Comparison of ENCODE assay signal across 8 cellular contexts in the genomic region with DNA sequence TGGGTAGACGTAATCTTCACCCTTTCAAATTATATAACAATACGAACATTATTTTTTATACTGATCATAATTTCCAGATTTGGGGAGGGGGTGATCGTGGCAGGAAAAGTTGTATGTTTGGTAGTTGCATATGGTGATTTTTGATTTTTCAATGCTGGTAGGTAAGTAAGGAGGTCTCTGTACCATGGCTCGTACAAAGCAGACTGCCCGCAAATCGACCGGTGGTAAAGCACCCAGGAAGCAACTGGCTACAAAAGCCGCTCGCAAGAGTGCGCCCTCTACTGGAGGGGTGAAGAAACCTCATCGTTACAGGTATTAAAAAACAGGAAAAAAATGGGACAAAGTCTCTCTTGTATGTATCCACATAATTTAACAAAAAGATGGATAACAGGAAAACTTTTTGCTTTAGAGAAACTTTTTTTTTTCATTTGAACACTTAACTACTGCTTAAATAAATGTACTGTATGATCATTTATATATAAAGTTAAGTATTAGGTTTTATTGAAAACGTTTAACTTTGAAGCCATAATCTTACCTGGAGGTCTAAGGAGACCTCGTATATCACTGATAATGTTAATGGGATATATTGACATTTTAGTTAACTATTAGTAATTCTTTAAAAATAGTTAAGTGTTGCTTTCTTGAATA. TPM values are rescaled to one million over a fixed set of nuclear protein-coding genes. Genes with fewer than 3 reads are reported as not detected.
DNase-seq lines count a peak whose midpoint lies in the region; ATAC-seq and TF ChIP-seq lines count a peak whose summit lies in the region.

No MANE protein-coding gene starts in this region.

- H3K27me3 ChIP-seq in iPS-18a (ENCODE audit: control insufficient read depth, insufficient read depth, low read length) (no peaks in the 10 kb centered on the region), spleen (replicated peaks in 1 of 7) (no peaks in the 10 kb centered on the region)

- peak overlapping the region; percentile 100 for H3K27ac Mint-ChIP-seq in activated naive CD8-positive, alpha-beta T cell treated with anti-CD3 and anti-CD28 coated beads for 36 hours

- H3K9me3 Mint-ChIP-seq in activated naive CD8-positive, alpha-beta T cell treated with anti-CD3 and anti-CD28 coated beads for 36 hours, result no peaks in the 10 kb centered on the region

- H3K4me1 ChIP-seq in iPS-18a (ENCODE audit: control insufficient read depth, low read depth, low read length) (peaks cover 26% of the 10 kb centered on the region), spleen (peaks cover 48 to 78% (median 66%) of the 10 kb centered on the region in 6 donors)

- H3K27me3 Mint-ChIP-seq in activated naive CD8-positive, alpha-beta T cell treated with anti-CD3 and anti-CD28 coated beads for 36 hours, result no peaks in the 10 kb centered on the region

- H3K36me3 ChIP-seq in iPS-18a (ENCODE audit: control insufficient read depth, low read depth, low read length) (peaks cover 41% of the 10 kb centered on the region), spleen (peaks cover 3 to 49% (median 35%) of the 10 kb centered on the region in 6 donors)

- no peak for ATAC-seq in GM19455 (IDR thresholded peaks at IDR 0.05; ENCODE audit: unreplicated experiment)

- H3K9ac ChIP-seq in iPS-18a (ENCODE audit: low read length), result peak overlapping the region; percentile 100

- peak in 1 of 3 donors; percentile 2 for TF ChIP-seq POLR2A in spleen (IDR thresholded peaks at IDR 0.05)

- peak overlapping the region; percentile 94 for H3K27ac ChIP-seq in iPS-18a (ENCODE audit: low read length)
- peak overlapping the region; percentile 99 to 100 (median 100) for H3K27ac ChIP-seq in spleen

- peak overlapping the region; percentile 100 for H3K4me3 Mint-ChIP-seq in activated naive CD8-positive, alpha-beta T cell treated with anti-CD3 and anti-CD28 coated beads for 36 hours

- intact Hi-C loops in spleen (cut with DNase I; ENCODE audit: low total_unique reads), result no loop called here

- peak; percentile 21 for DNase-seq in activated CD8-positive, alpha-beta memory T cell treated with anti-CD3 and anti-CD28 coated beads, Interleukin-2, amount 50 U/mL, for 4 hours
- DNase-seq in activated CD8-positive, alpha-beta memory T cell treated with anti-CD3 and anti-CD28 coated beads, Interleukin-2, amount 50 U/mL, for 48 hours, result no peak
- peak; percentile 11 for DNase-seq in NCI-H2029 (lab: John Stamatoyannopoulos, UW)
- no peak for DNase-seq in activated naive CD8-positive, alpha-beta T cell treated with anti-CD3 and anti-CD28 coated beads for 36 hours
- no peak for DNase-seq in spleen
- DNase-seq in epidermal melanocyte (ENCODE audit: insufficient read length, low spot score), result no peak

- TF ChIP-seq CTCF in spleen (IDR thresholded peaks at IDR 0.05 in 8 of 11, conservative IDR thresholded peaks at IDR 0.05 in 3 of 11), result peak in 10 of 11 experiments; percentile 37 to 82 (median 68)

- H3K4me1 Mint-ChIP-seq in activated naive CD8-positive, alpha-beta T cell treated with anti-CD3 and anti-CD28 coated beads for 36 hours, result peaks cover 59% of the 10 kb centered on the region

- 0 to 1% (median 1%) methylated on average over 13 of the region's 13 CpGs for WGBS in spleen, 5 donors

- peak overlapping the region; percentile 98 for H3K4me3 ChIP-seq in iPS-18a (ENCODE audit: low read length)
- H3K4me3 ChIP-seq in spleen, result peak overlapping the region; percentile 69 to 91 (median 77)

- H3K9me3 ChIP-seq in iPS-18a (ENCODE audit: control insufficient read depth, low read depth, low read length) (no peaks in the 10 kb centered on the region), spleen (no peaks in the 10 kb centered on the region)

- H3K36me3 Mint-ChIP-seq in activated naive CD8-positive, alpha-beta T cell treated with anti-CD3 and anti-CD28 coated beads for 36 hours, result peaks cover 49% of the 10 kb centered on the region

RNA-seq across cellular contexts. Expression of a gene that starts 1.8 kb away (rescaled TPM):
- 100 to 1,000 TPM; 342 to 363 TPM for total RNA-seq in activated naive CD8-positive, alpha-beta T cell treated with anti-CD3 and anti-CD28 coated beads for 36 hours
- 100 to 1,000 TPM; 362 to 685 (median 490) TPM for total RNA-seq in spleen
- polyA plus RNA-seq in spleen, result 1,000 to 10,000 TPM in 1 of 3 donors, 100 to 1,000 TPM in 2; 837 to 1,089 (median 864) TPM

Comparison
In these comparisons a context has a peak if more than half of its experiments do, and no peak if none do; other contexts are left out.
1. DNase-seq: peak in activated CD8-positive, alpha-beta memory T cell treated with anti-CD3 and anti-CD28 coated beads, Interleukin-2, amount 50 U/mL, for 4 hours (single experiment) and NCI-H2029 (single experiment); none in activated CD8-positive, alpha-beta memory T cell treated with anti-CD3 and anti-CD28 coated beads, Interleukin-2, amount 50 U/mL, for 48 hours (single experiment), activated naive CD8-positive, alpha-beta T cell treated with anti-CD3 and anti-CD28 coated beads for 36 hours (single experiment), spleen (single experiment) and epidermal melanocyte (single experiment).